ENCODE assay signal across 40 cellular contexts in genomic region chr1:16446116-16446515, GRCh38. TPM values are rescaled to one million over a fixed set of nuclear protein-coding genes. Genes with fewer than 3 reads are reported as not detected.
"Had no signal": no experiment of that assay in that cellular context is flagged by ENCODE, and none has a peak within 500 bp of the region (broad histone marks: within the 10 kb centered on the region; RNA-seq: fewer than 3 reads in every experiment).

No MANE protein-coding gene starts in this region.

- H3K27me3 ChIP-seq: adrenal gland, ascending aorta, cardiac muscle cell had no signal

- H3K9me3 Mint-ChIP-seq: activated B cell treated with CpG ODN at 0.5 μM for 24 hours; activated CD4-positive, alpha-beta memory T cell treated with anti-CD3 and anti-CD28 coated beads for 36 hours; activated CD4-positive, alpha-beta T cell treated with anti-CD3 and anti-CD28 coated beads, Interleukin-2, amount 10 ng/mL, durations not matched to agents 24 days and 14 days; activated CD8-positive, alpha-beta T cell treated with anti-CD3 and anti-CD28 coated beads for 36 hours; activated naive CD4-positive, alpha-beta T cell treated with anti-CD3 and anti-CD28 coated beads, Interleukin-2, amount 10 ng/mL, durations not matched to agents 7 days and 5 days; activated naive CD4-positive, alpha-beta T cell treated with anti-CD3 and anti-CD28 coated beads, Interleukin-2, amount 50 U/mL, for 24 hours; activated naive CD8-positive, alpha-beta T cell treated with anti-CD3 and anti-CD28 coated beads, Interleukin-2, amount 10 ng/mL, durations not matched to agents 7 days and 5 days; activated T-cell treated with anti-CD3 and anti-CD28 coated beads, Interleukin-2, amount 50 U/mL, for 72 hours; activated T-helper 1 cell treated with anti-CD3 and anti-CD28 coated beads, Interleukin-12 subunit alpha, Interleukin-12 subunit beta, Interleukin-2, Interleukin-4 antibody, amounts not matched to agents 30 ng/mL and 10 ng/mL and 1 ng/mL, durations not matched to agents 14 hours and 24 hours and 36 hours; activated T-helper 17 cell treated with anti-CD3 and anti-CD28 coated beads, Interleukin-2, amount 50 U/mL, for 72 hours; brain; central memory CD8-positive, alpha-beta T cell; T-helper 1 cell treated with Interleukin-12 subunit alpha and Interleukin-12 subunit beta and Interleukin-4 antibody, amounts not matched to agents 30 μg/mL and 1 μg/mL, for 36 hours; T-helper 2 cell treated with Interferon-gamma antibody and Interleukin-4, amounts not matched to agents 5 μg/mL and 100 μg/mL, for 36 hours had no signal

- H3K27ac Mint-ChIP-seq: activated B cell treated with CpG ODN at 0.5 μM for 24 hours; activated CD4-positive, alpha-beta memory T cell treated with anti-CD3 and anti-CD28 coated beads for 36 hours; activated CD4-positive, alpha-beta T cell treated with anti-CD3 and anti-CD28 coated beads, Interleukin-2, amount 10 ng/mL, durations not matched to agents 24 days and 14 days; activated CD8-positive, alpha-beta T cell treated with anti-CD3 and anti-CD28 coated beads for 36 hours; activated naive CD4-positive, alpha-beta T cell treated with anti-CD3 and anti-CD28 coated beads, Interleukin-2, amount 10 ng/mL, durations not matched to agents 7 days and 5 days; activated naive CD4-positive, alpha-beta T cell treated with anti-CD3 and anti-CD28 coated beads, Interleukin-2, amount 50 U/mL, for 24 hours; activated naive CD8-positive, alpha-beta T cell; activated naive CD8-positive, alpha-beta T cell treated with anti-CD3 and anti-CD28 coated beads, Interleukin-2, amount 10 ng/mL, durations not matched to agents 7 days and 5 days; activated T-cell treated with anti-CD3 and anti-CD28 coated beads, Interleukin-2, amount 50 U/mL, for 72 hours; activated T-helper 1 cell treated with anti-CD3 and anti-CD28 coated beads, Interleukin-12 subunit alpha, Interleukin-12 subunit beta, Interleukin-2, Interleukin-4 antibody, amounts not matched to agents 30 ng/mL and 10 ng/mL and 1 ng/mL, durations not matched to agents 14 hours and 24 hours and 36 hours; activated T-helper 17 cell treated with anti-CD3 and anti-CD28 coated beads, Interleukin-2, amount 50 U/mL, for 72 hours; brain; T-helper 1 cell treated with Interleukin-12 subunit alpha and Interleukin-12 subunit beta and Interleukin-4 antibody, amounts not matched to agents 30 μg/mL and 1 μg/mL, for 36 hours; T-helper 2 cell treated with Interferon-gamma antibody and Interleukin-4, amounts not matched to agents 5 μg/mL and 100 μg/mL, for 36 hours had no signal

- H3K27ac ChIP-seq: adrenal gland, ascending aorta, cardiac muscle cell, VCaP had no signal

- H3K4me3 ChIP-seq: adrenal gland, ascending aorta, cardiac muscle cell had no signal

- H3K27me3 Mint-ChIP-seq: activated B cell treated with CpG ODN at 0.5 μM for 24 hours; activated CD4-positive, alpha-beta memory T cell treated with anti-CD3 and anti-CD28 coated beads for 36 hours; activated CD4-positive, alpha-beta T cell treated with anti-CD3 and anti-CD28 coated beads, Interleukin-2, amount 10 ng/mL, durations not matched to agents 24 days and 14 days; activated CD8-positive, alpha-beta T cell treated with anti-CD3 and anti-CD28 coated beads for 36 hours; activated naive CD4-positive, alpha-beta T cell treated with anti-CD3 and anti-CD28 coated beads, Interleukin-2, amount 10 ng/mL, durations not matched to agents 7 days and 5 days; activated naive CD4-positive, alpha-beta T cell treated with anti-CD3 and anti-CD28 coated beads, Interleukin-2, amount 50 U/mL, for 24 hours; activated naive CD8-positive, alpha-beta T cell; activated naive CD8-positive, alpha-beta T cell treated with anti-CD3 and anti-CD28 coated beads, Interleukin-2, amount 10 ng/mL, durations not matched to agents 7 days and 5 days; activated T-helper 17 cell treated with anti-CD3 and anti-CD28 coated beads, Interleukin-2, amount 50 U/mL, for 72 hours; central memory CD8-positive, alpha-beta T cell had no signal

- H3K9me3 ChIP-seq: adrenal gland, ascending aorta had no signal

- DNase-seq: activated B cell treated with CpG ODN at 0.5 μM for 24 hours; activated CD4-positive, alpha-beta memory T cell treated with anti-CD3 and anti-CD28 coated beads for 36 hours; activated CD4-positive, alpha-beta T cell treated with anti-CD3 and anti-CD28 coated beads for 4 hours; activated CD4-positive, alpha-beta T cell treated with anti-CD3 and anti-CD28 coated beads, Interleukin-2, amount 10 ng/mL, durations not matched to agents 24 days and 14 days; activated CD4-positive, alpha-beta T cell treated with anti-CD3 and anti-CD28 coated beads, Interleukin-2, amount 50 U/mL, for 1 hour; activated CD4-positive, alpha-beta T cell treated with anti-CD3 and anti-CD28 coated beads, Interleukin-2, amount 50 U/mL, for 4 hours; activated CD4-positive, CD25-positive, alpha-beta regulatory T cell treated with anti-CD3 and anti-CD28 coated beads, Interleukin-2, amount 50 U/mL, for 72 hours; activated CD8-positive, alpha-beta memory T cell treated with anti-CD3 and anti-CD28 coated beads, Interleukin-2, amount 50 U/mL, for 4 hours; activated CD8-positive, alpha-beta T cell treated with anti-CD3 and anti-CD28 coated beads for 36 hours; activated effector memory CD4-positive, alpha-beta T cell treated with anti-CD3 and anti-CD28 coated beads, Interleukin-2, amount 50 U/mL, for 16 hours; activated gamma-delta T cell treated with Interleukin-2 at 50 U/mL for 16 hours; activated naive CD4-positive, alpha-beta T cell; activated naive CD4-positive, alpha-beta T cell treated with anti-CD3 and anti-CD28 coated beads, Interleukin-2, amount 10 ng/mL, durations not matched to agents 7 days and 5 days; activated naive CD8-positive, alpha-beta T cell treated with anti-CD3 and anti-CD28 coated beads, Interleukin-2, amount 10 ng/mL, durations not matched to agents 7 days and 5 days; activated T-cell treated with anti-CD3 and anti-CD28 coated beads for 4 hours; activated T-cell treated with anti-CD3 and anti-CD28 coated beads, Interleukin-2, amount 50 U/mL, for 1 hour; activated T-cell treated with anti-CD3 and anti-CD28 coated beads, Interleukin-2, amount 50 U/mL, for 72 hours; adrenal gland; amygdala; anterior cingulate cortex; caudate nucleus; cerebellar nuclear complex; SW 1271; T-helper 1 cell; T-helper 2 cell; T-helper 9 cell had no signal

- H3K4me3 Mint-ChIP-seq: activated B cell treated with CpG ODN at 0.5 μM for 24 hours; activated CD4-positive, alpha-beta memory T cell treated with anti-CD3 and anti-CD28 coated beads for 36 hours; activated CD4-positive, alpha-beta T cell treated with anti-CD3 and anti-CD28 coated beads, Interleukin-2, amount 10 ng/mL, durations not matched to agents 24 days and 14 days; activated CD8-positive, alpha-beta T cell treated with anti-CD3 and anti-CD28 coated beads for 36 hours; activated naive CD4-positive, alpha-beta T cell treated with anti-CD3 and anti-CD28 coated beads, Interleukin-2, amount 10 ng/mL, durations not matched to agents 7 days and 5 days; activated naive CD4-positive, alpha-beta T cell treated with anti-CD3 and anti-CD28 coated beads, Interleukin-2, amount 50 U/mL, for 24 hours; activated naive CD8-positive, alpha-beta T cell; activated naive CD8-positive, alpha-beta T cell treated with anti-CD3 and anti-CD28 coated beads, Interleukin-2, amount 10 ng/mL, durations not matched to agents 7 days and 5 days; activated T-cell treated with anti-CD3 and anti-CD28 coated beads, Interleukin-2, amount 50 U/mL, for 72 hours; activated T-helper 1 cell treated with anti-CD3 and anti-CD28 coated beads, Interleukin-12 subunit alpha, Interleukin-12 subunit beta, Interleukin-2, Interleukin-4 antibody, amounts not matched to agents 30 ng/mL and 10 ng/mL and 1 ng/mL, durations not matched to agents 14 hours and 24 hours and 36 hours; activated T-helper 17 cell treated with anti-CD3 and anti-CD28 coated beads, Interleukin-2, amount 50 U/mL, for 72 hours; brain; central memory CD8-positive, alpha-beta T cell; T-helper 1 cell treated with Interleukin-12 subunit alpha and Interleukin-12 subunit beta and Interleukin-4 antibody, amounts not matched to agents 30 μg/mL and 1 μg/mL, for 36 hours; T-helper 2 cell treated with Interferon-gamma antibody and Interleukin-4, amounts not matched to agents 5 μg/mL and 100 μg/mL, for 36 hours had no signal

- ATAC-seq: activated CD8-positive, alpha-beta T cell treated with anti-CD3 and anti-CD28 coated beads for 36 hours; activated T-cell treated with anti-CD3 and anti-CD28 coated beads, Interleukin-2, amount 50 U/mL, for 72 hours; activated T-helper 17 cell treated with anti-CD3 and anti-CD28 coated beads, Interleukin-2, amount 50 U/mL, for 72 hours had no signal

RNA-seq across cellular contexts. Expression of gene SPATA21, which starts 8.9 kb away (rescaled TPM):
- total RNA-seq: activated B cell treated with CpG ODN at 0.5 μM for 24 hours; activated CD4-positive, alpha-beta memory T cell treated with anti-CD3 and anti-CD28 coated beads for 36 hours; activated CD4-positive, alpha-beta T cell treated with anti-CD3 and anti-CD28 coated beads, Interleukin-2, amount 10 ng/mL, durations not matched to agents 24 days and 14 days; activated CD8-positive, alpha-beta memory T cell treated with anti-CD3 and anti-CD28 coated beads for 36 hours; activated CD8-positive, alpha-beta T cell treated with anti-CD3 and anti-CD28 coated beads for 36 hours; activated naive CD8-positive, alpha-beta T cell treated with anti-CD3 and anti-CD28 coated beads, Interleukin-2, amount 10 ng/mL, durations not matched to agents 7 days and 5 days; activated T-cell treated with anti-CD3 and anti-CD28 coated beads, Interleukin-2, amount 50 U/mL, for 72 hours; activated T-helper 1 cell treated with anti-CD3 and anti-CD28 coated beads, Interleukin-12 subunit alpha, Interleukin-12 subunit beta, Interleukin-2, Interleukin-4 antibody, amounts not matched to agents 30 ng/mL and 10 ng/mL and 1 ng/mL, durations not matched to agents 14 hours and 24 hours and 36 hours; adrenal gland; ascending aorta; bronchial epithelial cell; chondrocyte had no signal
- polyA plus RNA-seq: cardiac muscle cell had no signal
